ENCODE assay signal across 26 cellular contexts in the genomic region with DNA sequence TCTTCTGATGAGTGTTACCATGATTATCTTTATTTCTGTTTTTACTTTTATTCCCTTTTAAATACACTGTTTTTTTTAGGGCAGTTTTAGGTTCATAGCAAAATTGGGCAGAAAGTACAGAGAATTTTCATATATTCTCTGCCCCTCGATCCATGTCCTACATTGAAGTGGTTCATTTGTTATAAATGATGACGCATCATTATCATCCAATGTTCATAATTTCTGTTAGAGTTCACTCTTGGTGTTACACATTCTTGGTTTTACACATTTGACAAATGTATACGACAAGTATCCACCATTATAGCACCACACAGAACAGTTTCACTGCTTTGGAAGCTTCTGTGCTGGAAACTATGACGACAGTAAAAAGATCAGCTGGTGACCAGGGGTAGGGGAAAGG.
DNase-seq lines count a peak whose midpoint lies in the region; ATAC-seq, FAIRE-seq and TF ChIP-seq lines count a peak whose summit lies in the region.
"Had no signal": no experiment of that assay in that cellular context is flagged by ENCODE, and none has a peak within 500 bp of the region (broad histone marks: within the 10 kb centered on the region; RNA-seq: fewer than 3 reads in every experiment).

No MANE protein-coding gene starts in this region.

- no peaks in the 10 kb centered on the region for H3K36me3 Mint-ChIP-seq in HFFc6 (ENCODE audit: low read depth)
- H3K36me3 Mint-ChIP-seq: CD14-positive monocyte; CD4-positive, alpha-beta memory T cell; CD4-positive, CD25-positive, alpha-beta regulatory T cell; CD8-positive, alpha-beta memory T cell had no signal

- POLR2A ChIA-PET in HepG2 (lab: Yijun Ruan, JAX): no interaction called here

- no peak for TF ChIP-seq CTCF in HepG2 (CRISPR knock-in tag; IDR thresholded peaks at IDR 0.05)
- no peak for TF ChIP-seq CTCF in right lobe of liver (IDR thresholded peaks at IDR 0.05)
- TF ChIP-seq CTCF in OCI-LY3 (IDR thresholded peaks at IDR 0.05; ENCODE audit: low read depth, low read length): no peak
- TF ChIP-seq CTCF in HFFc6 (IDR thresholded peaks at IDR 0.05): no peak

- no peak overlapping the region for H3K4me3 ChIP-seq in HepG2 (replicated peaks in 1 of 3; ENCODE audit: insufficient read depth in 1 of 3, low read depth in 2 of 3, low read length in 3 of 3)
- no peak overlapping the region for H3K4me3 ChIP-seq in right lobe of liver
- no peak overlapping the region for H3K4me3 ChIP-seq in OCI-LY3 (ENCODE audit: low read length)
- H3K4me3 ChIP-seq: BLaER1, GM12878 had no signal

- no peak for FAIRE-seq in HepG2 (lab: Jason Lieb, UNC)
- FAIRE-seq: GM12878, GM12892, GM18507, GM19239 had no signal

- in situ Hi-C loops in HepG2 (cut with HindIII; ENCODE audit: extremely low pct_ligation_motif_present, low pct_unique_long_range_greater_than_20kb): no loop called here

- no peak for TF ChIP-seq POLR2A in HepG2 (IDR thresholded peaks at IDR 0.05; ENCODE audit: insufficient read depth in 1 of 2, low read depth in 2 of 2, low read length in 2 of 2)
- no peak for TF ChIP-seq POLR2A in right lobe of liver (IDR thresholded peaks at IDR 0.05)

- DNase-seq in HepG2 (ENCODE audit: low spot score) (no peak), right lobe of liver (no peak), HFFc6 (no peak)
- DNase-seq: ACHN; BE2C; C1 segment of cervical spinal cord; CD4-positive, alpha-beta memory T cell; CD4-positive, CD25-positive, alpha-beta regulatory T cell; CD8-positive, alpha-beta memory T cell; COR-L47; DMS 273 treated with DMSO at 0.1 percent for 48 hours; DMS153; DMS53; DMS79; DND-41; EL; GDM1 had no signal

- no peak overlapping the region for H3K4me3 Mint-ChIP-seq in HFFc6
- H3K4me3 Mint-ChIP-seq: CD14-positive monocyte; CD4-positive, alpha-beta memory T cell; CD4-positive, CD25-positive, alpha-beta regulatory T cell; CD8-positive, alpha-beta memory T cell had no signal

- H3K4me1 Mint-ChIP-seq in HFFc6 (ENCODE audit: low read depth): no peaks in the 10 kb centered on the region
- H3K4me1 Mint-ChIP-seq: CD14-positive monocyte; CD4-positive, alpha-beta memory T cell; CD4-positive, CD25-positive, alpha-beta regulatory T cell; CD8-positive, alpha-beta memory T cell had no signal

- H3K27me3 Mint-ChIP-seq in HFFc6 (ENCODE audit: insufficient read depth): no peaks in the 10 kb centered on the region
- H3K27me3 Mint-ChIP-seq: CD4-positive, alpha-beta memory T cell; CD4-positive, CD25-positive, alpha-beta regulatory T cell; CD8-positive, alpha-beta memory T cell had no signal

- TF ChIP-seq EP300 in HepG2 (IDR thresholded peaks at IDR 0.05; ENCODE audit: low read depth in 2 of 2, low read length in 2 of 2) (no peak), HepG2 (CRISPR knock-in tag; IDR thresholded peaks at IDR 0.05; ENCODE audit: borderline replicate concordance) (no peak)

- H3K27ac Mint-ChIP-seq in HFFc6: no peak overlapping the region
- H3K27ac Mint-ChIP-seq: CD14-positive monocyte; CD4-positive, alpha-beta memory T cell; CD4-positive, CD25-positive, alpha-beta regulatory T cell had no signal

- no peaks in the 10 kb centered on the region for H3K79me2 ChIP-seq in HepG2 (ENCODE audit: insufficient read depth, low read length)
- H3K79me2 ChIP-seq in OCI-LY3 (ENCODE audit: low read length): no peaks in the 10 kb centered on the region

- no peak overlapping the region for H3K9ac ChIP-seq in HepG2 (ENCODE audit: insufficient read depth, low read depth, low read length)
- peak overlapping the region; percentile 64; the same call in 1 of the 2 replicates for H3K9ac ChIP-seq in OCI-LY3 (ENCODE audit: low read length)
- H3K9ac ChIP-seq: BLaER1 had no signal

- CTCF ChIA-PET in HepG2 (lab: Yijun Ruan, JAX; ENCODE audit: low intra/inter-chr PET ratio, low total read pairs): no interaction called here

- no TSS peak for BruUV-seq in HepG2 (replicated peaks; lab: Mats Ljungman, UMichigan)

- peaks cover 24% of the 10 kb centered on the region for H3K9me3 Mint-ChIP-seq in HFFc6

- no peaks in the 10 kb centered on the region for H3K9me3 ChIP-seq in HepG2 (ENCODE audit: low read length)
- no peaks in the 10 kb centered on the region for H3K9me3 ChIP-seq in right lobe of liver
- H3K9me3 ChIP-seq in OCI-LY3 (ENCODE audit: insufficient read depth, low read length): 0 out of 2 replicates have a peak, but pooled peaks cover 3% of the 10 kb centered on the region
- H3K9me3 ChIP-seq: BE2C, BLaER1 had no signal

- H3K36me3 ChIP-seq in HepG2 (replicated peaks in 1 of 2; ENCODE audit: control insufficient read depth in 1 of 2, insufficient read depth in 2 of 2, low read length in 2 of 2) (no peaks in the 10 kb centered on the region), right lobe of liver (no peaks in the 10 kb centered on the region), OCI-LY3 (replicated peaks; ENCODE audit: low read depth, low read length) (peaks cover 16% of the 10 kb centered on the region)
- H3K36me3 ChIP-seq: BE2C, BLaER1 had no signal

- no peaks in the 10 kb centered on the region for H4K20me1 ChIP-seq in HepG2 (ENCODE audit: insufficient read depth, low read length)
- no peaks in the 10 kb centered on the region for H4K20me1 ChIP-seq in OCI-LY3 (ENCODE audit: insufficient read depth, low read length)
- H4K20me1 ChIP-seq: BLaER1 had no signal

- no peaks in the 10 kb centered on the region; a peak in 1 of 5 replicates for H3K27me3 ChIP-seq in HepG2 (ENCODE audit: control insufficient read depth in 1 of 2, insufficient read depth in 2 of 2, low read length in 2 of 2)
- H3K27me3 ChIP-seq in right lobe of liver: no peaks in the 10 kb centered on the region
- no peaks in the 10 kb centered on the region for H3K27me3 ChIP-seq in OCI-LY3 (ENCODE audit: low read depth, low read length)
- H3K27me3 ChIP-seq: BE2C, BLaER1 had no signal

- no peak for TF ChIP-seq RAD21 in HepG2 (CRISPR knock-in tag; IDR thresholded peaks at IDR 0.05)

- H3K27ac ChIP-seq in HepG2 (ENCODE audit: extremely low read length, insufficient read depth, low read length) (no peak overlapping the region), right lobe of liver (no peak overlapping the region), OCI-LY3 (ENCODE audit: low read length) (peak overlapping the region; percentile 86)
- H3K27ac ChIP-seq: 22Rv1, BLaER1 had no signal

- intact Hi-C loops in HepG2 (cut with micrococcal nuclease; ENCODE audit: unreplicated experiment): no loop called here
- intact Hi-C loops in right lobe of liver (cut with DNase I): no loop called here

- 0% methylated on average over 4 of the region's 4 CpGs for WGBS in HepG2 (ENCODE audit: low lambda C conversion rate)
- WGBS in right lobe of liver (ENCODE audit: insufficient coverage, low coverage, low lambda C conversion rate, missing lambda C conversion rate): 46% methylated on average over 4 of the region's 4 CpGs

- H3K4me1 ChIP-seq in HepG2 (ENCODE audit: insufficient read depth, low read length) (no peaks in the 10 kb centered on the region), right lobe of liver (no peaks in the 10 kb centered on the region), OCI-LY3 (ENCODE audit: low read length) (peaks cover 54% of the 10 kb centered on the region)
- H3K4me1 ChIP-seq: BE2C, BLaER1 had no signal

- H2AFZ ChIP-seq in HepG2 (ENCODE audit: low read length) (no peak overlapping the region), OCI-LY3 (ENCODE audit: low read depth, low read length) (no peak overlapping the region)

- H3K4me2 ChIP-seq in HepG2 (ENCODE audit: low read depth, low read length) (no peak overlapping the region), OCI-LY3 (ENCODE audit: low read length) (peak overlapping the region; percentile 66; the same call in 1 of the 2 replicates)
- H3K4me2 ChIP-seq: BLaER1 had no signal

- ATAC-seq in HepG2 (no peak), right lobe of liver (no peak), GM18520 (IDR thresholded peaks at IDR 0.05; ENCODE audit: unreplicated experiment) (no peak)

TF ChIP-seq in HepG2, 621 proteins besides CTCF, POLR2A, EP300 and RAD21 (continues in another document):
- TF ChIP-seq CREB1 (IDR thresholded peaks at IDR 0.05): peak; percentile 33; the same call in 1 of the 2 replicates
- no peak for TF ChIP-seq CREB1 (CRISPR knock-in tag; IDR thresholded peaks at IDR 0.05)
- TF ChIP-seq, protein P1, sequence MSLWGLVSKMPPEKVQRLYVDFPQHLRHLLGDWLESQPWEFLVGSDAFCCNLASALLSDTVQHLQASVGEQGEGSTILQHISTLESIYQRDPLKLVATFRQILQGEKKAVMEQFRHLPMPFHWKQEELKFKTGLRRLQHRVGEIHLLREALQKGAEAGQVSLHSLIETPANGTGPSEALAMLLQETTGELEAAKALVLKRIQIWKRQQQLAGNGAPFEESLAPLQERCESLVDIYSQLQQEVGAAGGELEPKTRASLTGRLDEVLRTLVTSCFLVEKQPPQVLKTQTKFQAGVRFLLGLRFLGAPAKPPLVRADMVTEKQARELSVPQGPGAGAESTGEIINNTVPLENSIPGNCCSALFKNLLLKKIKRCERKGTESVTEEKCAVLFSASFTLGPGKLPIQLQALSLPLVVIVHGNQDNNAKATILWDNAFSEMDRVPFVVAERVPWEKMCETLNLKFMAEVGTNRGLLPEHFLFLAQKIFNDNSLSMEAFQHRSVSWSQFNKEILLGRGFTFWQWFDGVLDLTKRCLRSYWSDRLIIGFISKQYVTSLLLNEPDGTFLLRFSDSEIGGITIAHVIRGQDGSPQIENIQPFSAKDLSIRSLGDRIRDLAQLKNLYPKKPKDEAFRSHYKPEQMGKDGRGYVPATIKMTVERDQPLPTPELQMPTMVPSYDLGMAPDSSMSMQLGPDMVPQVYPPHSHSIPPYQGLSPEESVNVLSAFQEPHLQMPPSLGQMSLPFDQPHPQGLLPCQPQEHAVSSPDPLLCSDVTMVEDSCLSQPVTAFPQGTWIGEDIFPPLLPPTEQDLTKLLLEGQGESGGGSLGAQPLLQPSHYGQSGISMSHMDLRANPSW (CRISPR knock-in tag; IDR thresholded peaks at IDR 0.05; ENCODE audit: borderline replicate concordance): no peak
